Comparison of ENCODE assay signal across 8 cellular contexts in the genomic region with DNA sequence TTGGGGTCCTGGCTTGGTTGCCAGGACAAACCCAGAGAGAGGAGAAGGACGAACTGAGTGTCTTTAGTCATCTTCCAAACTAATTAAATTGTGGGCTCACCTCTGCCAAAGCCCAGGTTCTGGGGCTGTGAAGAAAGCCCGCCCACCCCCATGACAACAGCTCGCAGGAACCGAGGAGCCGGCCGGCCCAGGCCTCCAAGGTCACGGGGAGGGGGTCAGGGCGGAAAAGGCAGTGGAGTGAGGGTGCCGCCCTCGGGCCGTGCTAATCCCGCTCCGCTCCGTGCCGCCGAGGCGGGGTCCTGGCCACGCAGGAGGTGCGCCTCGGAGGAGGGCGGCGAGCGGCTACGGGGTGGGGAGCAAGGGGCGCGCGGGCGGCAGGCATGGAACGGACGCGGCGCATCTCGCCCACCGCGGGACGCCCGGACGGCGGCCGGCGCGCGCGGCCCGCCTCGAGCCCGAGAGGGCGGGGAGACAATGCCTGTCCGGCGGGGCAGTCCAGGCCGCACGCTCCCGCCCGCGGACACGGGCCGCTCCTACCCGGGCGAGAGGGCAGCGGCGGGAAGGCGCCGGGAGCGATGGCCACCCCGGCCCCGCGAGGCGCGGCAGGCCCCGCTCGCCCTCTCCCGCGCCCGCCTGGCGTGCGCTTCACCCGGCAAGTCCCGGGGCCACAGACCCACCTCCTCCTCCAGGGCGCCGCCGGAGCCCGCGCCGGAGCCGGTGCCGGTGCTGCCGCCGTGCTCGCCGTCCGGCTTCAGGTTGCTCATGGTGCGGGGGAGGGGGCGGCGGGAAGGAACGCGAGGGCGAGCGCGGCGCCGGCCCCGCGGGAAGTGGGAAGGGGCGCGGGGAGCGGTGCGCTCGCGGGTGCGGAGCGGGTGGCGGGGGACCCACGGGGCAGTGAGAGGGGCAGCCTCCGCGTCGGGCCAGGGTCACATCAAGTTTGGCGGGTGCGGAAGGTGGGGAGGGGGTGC. TPM values are rescaled to one million over a fixed set of nuclear protein-coding genes. Genes with fewer than 3 reads are reported as not detected.
DNase-seq lines count a peak whose midpoint lies in the region; ATAC-seq lines count a peak whose summit lies in the region.

No MANE protein-coding gene starts in this region.

- no peak for DNase-seq in activated CD8-positive, alpha-beta memory T cell treated with anti-CD3 and anti-CD28 coated beads, Interleukin-2, amount 10 ng/mL, durations not matched to agents 7 days and 5 days
- DNase-seq in activated CD8-positive, alpha-beta memory T cell treated with anti-CD3 and anti-CD28 coated beads, Interleukin-2, amount 50 U/mL, for 4 hours = no peak
- peak; percentile 7 for DNase-seq in activated T-cell treated with anti-CD3 and anti-CD28 coated beads, Interleukin-2, amount 50 U/mL, for 4 hours
- DNase-seq in right cardiac atrium (peak; percentile 46 to 77 (median 74)), mesenteric fat pad (ENCODE audit: low spot score) (no peak), cerebellar cortex (ENCODE audit: low spot score) (no peak), SW480 (ENCODE audit: low spot score) (no peak)

- H3K27ac ChIP-seq in right cardiac atrium (ENCODE audit: low read length) = peak overlapping the region; percentile 88
- peak overlapping the region in 4 of 21 experiments; percentile 20 to 60 (median 41) for H3K27ac ChIP-seq in skin epidermis

- no peak overlapping the region for H3K27ac Mint-ChIP-seq in activated CD8-positive, alpha-beta memory T cell treated with anti-CD3 and anti-CD28 coated beads, Interleukin-2, amount 10 ng/mL, durations not matched to agents 7 days and 5 days

- H3K4me1 Mint-ChIP-seq in activated CD8-positive, alpha-beta memory T cell treated with anti-CD3 and anti-CD28 coated beads, Interleukin-2, amount 10 ng/mL, durations not matched to agents 7 days and 5 days = peaks cover 3% of the 10 kb centered on the region
- no peaks in the 10 kb centered on the region for H3K4me1 Mint-ChIP-seq in activated T-cell treated with anti-CD3 and anti-CD28 coated beads, Interleukin-2, amount 50 U/mL, for 4 hours (ENCODE audit: low read depth)

- peaks cover 4% of the 10 kb centered on the region for H3K4me1 ChIP-seq in right cardiac atrium (ENCODE audit: control insufficient read depth, insufficient read depth, low read length)

- H3K4me3 ChIP-seq in right cardiac atrium (ENCODE audit: low read length) (peak overlapping the region; percentile 65), skin epidermis (peak overlapping the region; percentile 38 to 61 (median 56))

- no peaks in the 10 kb centered on the region for H3K27me3 ChIP-seq in right cardiac atrium (ENCODE audit: control insufficient read depth, insufficient read depth)

- CTCF ChIA-PET in activated CD8-positive, alpha-beta memory T cell treated with anti-CD3 and anti-CD28 coated beads, Interleukin-2, amount 10 ng/mL, durations not matched to agents 7 days and 5 days (lab: Charles Lee) = interaction anchor here (1.3 kb wide), 2 partner anchors 35 to 47 kb away, joined by 4 read pairs; no protein-coding TSS in a partner anchor

- intact Hi-C loops in right cardiac atrium (cut with DNase I) = no loop called here

- H3K9me3 ChIP-seq in right cardiac atrium (ENCODE audit: control insufficient read depth, low read length) = no peaks in the 10 kb centered on the region

- H3K36me3 Mint-ChIP-seq in activated CD8-positive, alpha-beta memory T cell treated with anti-CD3 and anti-CD28 coated beads, Interleukin-2, amount 10 ng/mL, durations not matched to agents 7 days and 5 days = no peaks in the 10 kb centered on the region
- no peaks in the 10 kb centered on the region for H3K36me3 Mint-ChIP-seq in activated T-cell treated with anti-CD3 and anti-CD28 coated beads, Interleukin-2, amount 50 U/mL, for 4 hours (ENCODE audit: insufficient read depth)

- under 1% methylated on average over 116 of the region's 118 CpGs for WGBS in right cardiac atrium

- peak; percentile 54 for ATAC-seq in activated CD8-positive, alpha-beta memory T cell treated with anti-CD3 and anti-CD28 coated beads, Interleukin-2, amount 10 ng/mL, durations not matched to agents 7 days and 5 days
- ATAC-seq in activated T-cell treated with anti-CD3 and anti-CD28 coated beads, Interleukin-2, amount 50 U/mL, for 4 hours = peak; percentile 49 to 59
- ATAC-seq in right cardiac atrium = peak; percentile 60 to 69

- peaks cover 71% of the 10 kb centered on the region for H3K27me3 Mint-ChIP-seq in activated CD8-positive, alpha-beta memory T cell treated with anti-CD3 and anti-CD28 coated beads, Interleukin-2, amount 10 ng/mL, durations not matched to agents 7 days and 5 days
- peaks cover 49% of the 10 kb centered on the region for H3K27me3 Mint-ChIP-seq in activated T-cell treated with anti-CD3 and anti-CD28 coated beads, Interleukin-2, amount 50 U/mL, for 4 hours (ENCODE audit: low read depth)

- no peak overlapping the region for H3K4me3 Mint-ChIP-seq in activated CD8-positive, alpha-beta memory T cell treated with anti-CD3 and anti-CD28 coated beads, Interleukin-2, amount 10 ng/mL, durations not matched to agents 7 days and 5 days
- H3K4me3 Mint-ChIP-seq in activated T-cell treated with anti-CD3 and anti-CD28 coated beads, Interleukin-2, amount 50 U/mL, for 4 hours = peak overlapping the region; percentile 67

- H3K9me3 Mint-ChIP-seq in activated CD8-positive, alpha-beta memory T cell treated with anti-CD3 and anti-CD28 coated beads, Interleukin-2, amount 10 ng/mL, durations not matched to agents 7 days and 5 days (ENCODE audit: low read depth) = no peaks in the 10 kb centered on the region
- H3K9me3 Mint-ChIP-seq in activated T-cell treated with anti-CD3 and anti-CD28 coated beads, Interleukin-2, amount 50 U/mL, for 4 hours = no peaks in the 10 kb centered on the region

RNA-seq across cellular contexts. Expression of gene RBPMS2, which starts 0.5 kb away (rescaled TPM):
- not detected for total RNA-seq in activated CD8-positive, alpha-beta memory T cell treated with anti-CD3 and anti-CD28 coated beads, Interleukin-2, amount 10 ng/mL, durations not matched to agents 7 days and 5 days
- total RNA-seq in activated T-cell treated with anti-CD3 and anti-CD28 coated beads, Interleukin-2, amount 50 U/mL, for 4 hours = under 1 TPM in 2 of 3 donors, not detected in 1; 0.10 to 0.22 TPM
- total RNA-seq in right cardiac atrium (100 to 1,000 TPM; 380 to 503 (median 388) TPM), mesenteric fat pad (24.5 TPM)
- polyA plus RNA-seq in right cardiac atrium = 392 TPM

RNA-seq across cellular contexts. Expression of gene PIF1, which starts 50.6 kb away (rescaled TPM):
- total RNA-seq in activated CD8-positive, alpha-beta memory T cell treated with anti-CD3 and anti-CD28 coated beads, Interleukin-2, amount 10 ng/mL, durations not matched to agents 7 days and 5 days = 10 to 100 TPM; 59.5 to 85.5 TPM
- total RNA-seq in activated T-cell treated with anti-CD3 and anti-CD28 coated beads, Interleukin-2, amount 50 U/mL, for 4 hours = 1 to 10 TPM; 1.5 to 2.2 (median 1.6) TPM
- total RNA-seq in right cardiac atrium = 1 to 10 TPM in 1 of 4 donors, under 1 TPM in 3; 0.25 to 1.1 (median 0.62) TPM
- polyA plus RNA-seq in right cardiac atrium = 0.86 TPM
- 1.6 TPM for total RNA-seq in mesenteric fat pad

Comparison
In these comparisons a context has a peak if more than half of its experiments do, and no peak if none do; other contexts are left out.
1. DNase-seq: peak in activated T-cell treated with anti-CD3 and anti-CD28 coated beads, Interleukin-2, amount 50 U/mL, for 4 hours (single experiment) and right cardiac atrium (3 of 3); none in activated CD8-positive, alpha-beta memory T cell treated with anti-CD3 and anti-CD28 coated beads, Interleukin-2, amount 10 ng/mL, durations not matched to agents 7 days and 5 days (single experiment), activated CD8-positive, alpha-beta memory T cell treated with anti-CD3 and anti-CD28 coated beads, Interleukin-2, amount 50 U/mL, for 4 hours (single experiment), mesenteric fat pad (single experiment), cerebellar cortex (single experiment) and SW480 (single experiment).
2. RNA of gene RBPMS2, which starts 0.5 kb away (total RNA-seq): 380 to 503 TPM in right cardiac atrium and 24.5 TPM in mesenteric fat pad (single experiment); 0.10 to 0.22 TPM in activated T-cell treated with anti-CD3 and anti-CD28 coated beads, Interleukin-2, amount 50 U/mL, for 4 hours and not detected in activated CD8-positive, alpha-beta memory T cell treated with anti-CD3 and anti-CD28 coated beads, Interleukin-2, amount 10 ng/mL, durations not matched to agents 7 days and 5 days; every median in the first group is over 10 times any median in the second.
3. RNA of gene PIF1, which starts 50.6 kb away (total RNA-seq): 59.5 to 85.5 TPM in activated CD8-positive, alpha-beta memory T cell treated with anti-CD3 and anti-CD28 coated beads, Interleukin-2, amount 10 ng/mL, durations not matched to agents 7 days and 5 days; 1.5 to 2.2 TPM in activated T-cell treated with anti-CD3 and anti-CD28 coated beads, Interleukin-2, amount 50 U/mL, for 4 hours, 1.6 TPM in mesenteric fat pad (single experiment) and 0.25 to 1.1 TPM in right cardiac atrium; every median in the first group is over 10 times any median in the second.
4. Peak in every context shown above with its lines, with median percentiles within 50 percentile points of each other: ATAC-seq.